Comparison of ENCODE assay signal across 8 cellular contexts in the genomic region with DNA sequence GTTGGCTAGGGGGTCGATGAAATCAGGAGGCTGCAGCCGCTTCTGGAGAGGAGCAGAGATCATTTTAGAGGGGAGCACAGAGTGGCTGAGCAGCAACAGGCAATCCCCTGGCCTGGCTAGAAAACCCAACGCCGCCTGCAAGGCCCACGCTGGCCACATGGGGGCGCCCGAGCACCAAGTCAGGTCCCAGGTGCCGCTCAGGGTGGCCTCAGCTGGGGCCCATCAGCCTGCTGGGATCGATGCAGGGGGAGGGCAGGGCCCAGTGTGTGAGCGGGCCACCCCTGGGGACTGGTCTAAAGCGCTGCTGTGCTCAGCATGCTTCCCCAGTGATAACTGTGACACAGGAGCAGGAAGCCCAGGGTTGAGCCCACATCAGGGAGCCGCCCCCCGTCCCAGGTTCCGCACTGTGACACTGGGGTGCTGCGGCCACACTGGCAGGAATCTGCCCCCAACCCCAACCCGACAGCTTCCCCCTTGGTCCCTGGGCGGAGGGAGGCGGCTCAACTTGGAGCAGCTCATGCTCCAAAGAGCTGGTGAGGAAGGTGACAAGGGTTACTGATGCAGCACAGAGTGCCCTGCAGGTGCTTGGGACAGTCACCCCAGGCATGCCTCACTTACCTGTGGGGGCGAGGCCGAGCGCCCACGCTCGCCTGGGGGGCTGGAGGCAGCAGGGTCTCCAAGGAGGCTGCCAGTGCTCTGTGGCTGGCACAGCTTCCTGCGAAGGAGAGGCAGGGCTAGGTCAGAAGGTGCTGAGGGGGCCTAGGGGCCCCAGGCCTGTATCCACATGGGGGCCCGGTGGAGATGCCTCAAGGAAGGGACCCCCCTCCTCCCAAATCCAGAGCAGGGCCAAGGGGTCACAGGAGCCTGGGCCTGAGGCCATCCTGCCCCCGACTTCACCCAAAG. TPM values are rescaled to one million over a fixed set of nuclear protein-coding genes. Genes with fewer than 3 reads are reported as not detected.
A peak's percentile ranks its signal among the peaks of the same experiment; 100 is the strongest.
DNase-seq lines count a peak whose midpoint lies in the region; ATAC-seq, FAIRE-seq and TF ChIP-seq lines count a peak whose summit lies in the region.

No MANE protein-coding gene starts in this region.

- no peak for ATAC-seq in GM21515 (IDR thresholded peaks at IDR 0.05; ENCODE audit: unreplicated experiment)

- no peak for FAIRE-seq in kidney (lab: Jason Lieb, UNC)

- H3K27ac Mint-ChIP-seq in MCF 10A (ENCODE audit: low read depth, unreplicated experiment): peak overlapping the region; percentile 14

- peaks cover 9% of the 10 kb centered on the region for H3K4me1 Mint-ChIP-seq in MCF 10A (ENCODE audit: insufficient read depth, unreplicated experiment)

- DNase-seq in AG08396 (ENCODE audit: low spot score) (peak; percentile 88), GM19240 (ENCODE audit: insufficient read length, low spot score) (peak; percentile 87), NCI-H1436 treated with DMSO at 0.1 percent for 48 hours (lab: John Stamatoyannopoulos, UW) (peak; percentile 29), MCF 10A (ENCODE audit: unreplicated experiment) (peak; percentile 78), kidney (peak; percentile 95)
- peak; percentile 93 to 94 for DNase-seq in stimulated activated CD4-positive, alpha-beta T cell treated with anti-CD3 and anti-CD28 coated beads, Interleukin-2, amount 100 ng/mL, for 24 hours

- peaks cover 0 to 8% of the 10 kb centered on the region in 2 donors for H3K4me1 ChIP-seq in kidney (ENCODE audit: control insufficient read depth in 1 of 2, insufficient read depth in 1 of 2, low read depth in 1 of 2, low read length in 2 of 2)

- CTCF ChIA-PET in MCF 10A (lab: Yijun Ruan, JAX): interaction anchor here (0.5 to 5.1 kb wide), 38 partner anchors 8 to 736 kb away, joined by 3 to 59 read pairs (median 4); a partner anchor contains a TSS

- intact Hi-C loops in MCF 10A (cut with micrococcal nuclease) (loop anchor here (5.0 kb wide), 1 partner anchor 71 kb away; a partner anchor contains a TSS), kidney (cut with DNase I) (no loop called here)

- H3K27me3 Mint-ChIP-seq in MCF 10A (ENCODE audit: insufficient read depth, unreplicated experiment): no peaks in the 10 kb centered on the region

- POLR2A ChIA-PET in MCF 10A (lab: Yijun Ruan, JAX): interaction anchor here (1.0 to 2.2 kb wide), 7 partner anchors 9 to 120 kb away, joined by 3 to 7 read pairs (median 4); a partner anchor contains a TSS

- no peaks in the 10 kb centered on the region for H3K9me3 Mint-ChIP-seq in MCF 10A (ENCODE audit: unreplicated experiment)

- no peak overlapping the region for H3K9ac ChIP-seq in kidney (ENCODE audit: low read length in 2 of 2)

- H3K36me3 Mint-ChIP-seq in MCF 10A (ENCODE audit: insufficient read depth, unreplicated experiment): peaks cover 55% of the 10 kb centered on the region

- peaks cover 21 to 30% of the 10 kb centered on the region in 2 donors for H3K36me3 ChIP-seq in kidney (ENCODE audit: control insufficient read depth in 1 of 2, insufficient read depth in 2 of 2, low read length in 2 of 2)

- H3K4me3 ChIP-seq in WI38 (ENCODE audit: low read depth, low read length) (no peak overlapping the region), kidney (ENCODE audit: low read length in 2 of 2) (no peak overlapping the region)

- no peak overlapping the region for H3K4me3 Mint-ChIP-seq in MCF 10A (ENCODE audit: unreplicated experiment)

- H3K27ac ChIP-seq in kidney (ENCODE audit: low read depth in 2 of 2, low read length in 2 of 2): no peak overlapping the region

- no TSS peak for BruUV-seq in MCF 10A (replicated peaks; lab: Mats Ljungman, UMichigan)

- peak; percentile 96 for TF ChIP-seq CTCF in WI38 (IDR thresholded peaks at IDR 0.05; ENCODE audit: low read depth, low read length)
- TF ChIP-seq CTCF in MCF 10A (IDR thresholded peaks at IDR 0.05; ENCODE audit: unreplicated experiment): peak; percentile 97
- peak; percentile 96 for TF ChIP-seq CTCF in kidney (IDR thresholded peaks at IDR 0.05; ENCODE audit: borderline replicate concordance, extremely low read depth, insufficient read depth)

- no peaks in the 10 kb centered on the region for H3K9me3 ChIP-seq in kidney (ENCODE audit: control insufficient read depth in 1 of 2, low read length in 2 of 2)

RNA-seq across cellular contexts. Expression of a gene that starts 13.3 kb away (rescaled TPM):
- total RNA-seq in MCF 10A (2022) (6.8 and 7.7 TPM in 2 replicates), kidney (68.6 TPM)
- 101 TPM for polyA plus RNA-seq in kidney (ENCODE audit: insufficient read depth, low read depth, low replicate concordance)

RNA-seq across cellular contexts. Expression of a gene that starts 32.0 kb away (rescaled TPM):
- total RNA-seq in MCF 10A (2022): 22.3 and 26.3 TPM in 2 replicates
- total RNA-seq in kidney: 64.9 TPM
- 74.9 TPM for polyA plus RNA-seq in kidney (ENCODE audit: insufficient read depth, low read depth, low replicate concordance)

RNA-seq across cellular contexts. Expression of a gene that starts 53.8 kb away (rescaled TPM):
- total RNA-seq in MCF 10A (2022) (not detected in 2 replicates), kidney (13.1 TPM)
- polyA plus RNA-seq in kidney (ENCODE audit: insufficient read depth, low read depth, low replicate concordance): 2.7 TPM

Comparison
In these comparisons a context has a peak if more than half of its experiments do, and no peak if none do; other contexts are left out.
1. DNase-seq: peak in every context shown above with its lines; median percentile 95 in kidney; 94 in stimulated activated CD4-positive, alpha-beta T cell treated with anti-CD3 and anti-CD28 coated beads, Interleukin-2, amount 100 ng/mL, for 24 hours; 88 in AG08396; 87 in GM19240; 78 in MCF 10A; 29 in NCI-H1436 treated with DMSO at 0.1 percent for 48 hours.
2. RNA of a gene that starts 53.8 kb away (total RNA-seq): 13.1 TPM in kidney (single experiment); not detected in MCF 10A; every median in the first group is over 10 times any median in the second.
3. Peak in every context shown above with its lines, with median percentiles within 50 percentile points of each other: CTCF ChIP-seq.